ENCODE assay signal across 8 cellular contexts in the genomic region with DNA sequence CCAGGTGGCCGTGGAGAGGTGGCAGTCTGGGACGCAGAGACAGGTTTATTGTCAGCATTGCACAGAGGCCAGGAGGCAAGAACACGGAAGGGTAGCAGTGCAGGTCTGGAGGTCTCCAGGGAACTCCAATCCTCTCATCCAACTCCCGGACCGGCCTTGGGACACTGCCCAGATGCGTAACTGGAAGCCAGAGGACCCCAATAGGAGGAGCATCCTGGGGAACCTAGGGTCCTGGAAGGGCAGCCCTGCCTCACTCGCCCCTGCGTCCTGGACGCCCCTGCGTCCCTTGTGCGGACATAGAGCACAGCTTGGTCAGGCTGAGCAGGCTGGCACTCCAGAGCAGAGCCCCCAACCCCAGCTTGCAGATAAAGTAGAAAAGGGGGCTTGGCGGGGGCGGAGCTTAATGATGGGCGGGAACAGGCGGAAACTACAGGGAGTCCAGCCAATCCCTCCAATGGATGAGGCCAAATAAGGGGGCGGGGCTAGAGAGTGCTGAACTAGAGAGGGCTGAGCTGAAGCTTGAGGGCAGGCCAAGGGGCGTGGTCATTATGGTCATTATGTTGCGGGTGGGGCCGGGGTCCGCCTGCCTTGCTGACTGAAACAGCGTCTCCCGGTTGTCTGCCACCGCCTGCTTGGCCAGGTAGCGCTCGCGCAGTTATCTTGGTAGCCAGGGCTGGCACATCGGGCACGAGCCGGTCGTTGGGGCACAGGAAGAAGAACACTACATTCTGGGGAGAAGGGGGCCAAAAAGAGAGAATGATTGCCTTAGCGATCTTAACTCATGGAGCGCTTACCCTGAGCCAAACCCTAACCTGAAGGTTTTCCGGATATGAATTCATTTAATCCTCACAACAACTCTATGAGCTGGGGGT. TPM values are rescaled to one million over a fixed set of nuclear protein-coding genes. Genes with fewer than 3 reads are reported as not detected.
DNase-seq lines count a peak whose midpoint lies in the region; ATAC-seq, FAIRE-seq and TF ChIP-seq lines count a peak whose summit lies in the region.

No MANE protein-coding gene starts in this region.

- peak overlapping the region; percentile 47; the same call in 1 of the 2 replicates for H2BK5ac ChIP-seq in H1 (ENCODE audit: low read depth, low read length)

- H3K9me3 ChIP-seq in H1 (ENCODE audit: insufficient read depth in 2 of 2, low read depth in 1 of 2, low read length in 1 of 2): no peaks in the 10 kb centered on the region
- no peaks in the 10 kb centered on the region for H3K9me3 ChIP-seq in lung (ENCODE audit: control insufficient read depth in 2 of 2, insufficient read depth in 1 of 2, low read length in 1 of 2)

- no peak for TF ChIP-seq EP300 in H1 (IDR thresholded peaks at IDR 0.05; ENCODE audit: borderline replicate concordance in 1 of 2, low read depth in 2 of 2, low read length in 2 of 2)

- H3K9ac ChIP-seq in H1 (replicated peaks in 1 of 4; ENCODE audit: extremely low read depth in 1 of 4, low read depth in 3 of 4, low read length in 3 of 4): no peak overlapping the region; a peak in 1 of 7 replicates

- H3K23me2 ChIP-seq in H1 (ENCODE audit: low read depth, low read length): peaks cover 27% of the 10 kb centered on the region

- no peaks in the 10 kb centered on the region for H3K36me3 Mint-ChIP-seq in activated CD8-positive, alpha-beta T cell treated with anti-CD3 and anti-CD28 coated beads, Interleukin-2, amount 10 ng/mL, durations not matched to agents 7 days and 5 days (ENCODE audit: low read depth)

- TF ChIP-seq RAD21 in H1 (IDR thresholded peaks at IDR 0.05 in 1 of 2, conservative IDR thresholded peaks at IDR 0.05 in 1 of 2; ENCODE audit: low read depth in 2 of 2, low read length in 2 of 2): no peak

- H4K5ac ChIP-seq in H1 (ENCODE audit: insufficient read length, low read depth, low read length): no peak overlapping the region

- no peak overlapping the region for H2AK5ac ChIP-seq in H1 (ENCODE audit: low read depth, low read length)

- peaks cover 0 to 14% (median 6%) of the 10 kb centered on the region in 4 experiments; a peak in 5 of 7 replicates for H3K27me3 ChIP-seq in H1 (replicated peaks in 1 of 4; ENCODE audit: control insufficient read depth in 3 of 4, extremely low read depth in 1 of 4, insufficient read depth in 3 of 4, low read length in 3 of 4)
- no peaks in the 10 kb centered on the region for H3K27me3 ChIP-seq in lung (ENCODE audit: control insufficient read depth, insufficient read depth)

- peak overlapping the region; percentile 90 to 95 for H3K4me2 ChIP-seq in H1 (ENCODE audit: insufficient read depth in 1 of 2, low read depth in 2 of 2, low read length in 2 of 2)

- H3K18ac ChIP-seq in H1 (ENCODE audit: extremely low read depth, low read length): peak overlapping the region; percentile 66

- H3K9me3 Mint-ChIP-seq in activated CD8-positive, alpha-beta T cell treated with anti-CD3 and anti-CD28 coated beads, Interleukin-2, amount 10 ng/mL, durations not matched to agents 7 days and 5 days (ENCODE audit: insufficient read depth): no peaks in the 10 kb centered on the region

- H3K27me3 Mint-ChIP-seq in activated CD8-positive, alpha-beta T cell treated with anti-CD3 and anti-CD28 coated beads, Interleukin-2, amount 10 ng/mL, durations not matched to agents 7 days and 5 days (ENCODE audit: low read depth): peaks cover 4% of the 10 kb centered on the region

- no peak overlapping the region for H2BK20ac ChIP-seq in H1 (ENCODE audit: low read length)

- H4K20me1 ChIP-seq in H1 (replicated peaks in 1 of 2; ENCODE audit: control insufficient read depth in 1 of 2, insufficient read depth in 2 of 2, low read length in 2 of 2): no peaks in the 10 kb centered on the region

- peak overlapping the region; percentile 78; the same call in 1 of the 2 replicates for H2BK12ac ChIP-seq in H1 (ENCODE audit: low read depth, low read length)

- ATAC-seq in activated CD8-positive, alpha-beta T cell treated with anti-CD3 and anti-CD28 coated beads, Interleukin-2, amount 10 ng/mL, durations not matched to agents 7 days and 5 days: peak; percentile 36
- ATAC-seq in lung (ENCODE audit: insufficient read depth, low FRiP score) (peak; percentile 30), HG03045 (IDR thresholded peaks at IDR 0.05; ENCODE audit: unreplicated experiment) (no peak)

- peaks cover 0 to 11% of the 10 kb centered on the region in 2 experiments; a peak in 3 of 4 replicates for H3K79me2 ChIP-seq in H1 (ENCODE audit: control insufficient read depth in 1 of 2, insufficient read depth in 2 of 2, low read length in 2 of 2)

- H3K4me3 ChIP-seq in H1 (ENCODE audit: extremely low read depth in 1 of 4, insufficient read depth in 2 of 4, low read depth in 3 of 4, low read length in 4 of 4) (peak overlapping the region; percentile 24 to 62 (median 54); a peak in 7 of 8 replicates), lung (no peak overlapping the region)

- peak overlapping the region; percentile 6 for H2BK120ac ChIP-seq in H1 (replicated peaks; ENCODE audit: low read depth, low read length)

- H3K56ac ChIP-seq in H1 (replicated peaks; ENCODE audit: insufficient read length, low read depth, low read length): no peak overlapping the region

- peak; percentile 55 for FAIRE-seq in H1 (lab: Jason Lieb, UNC)

- H4K91ac ChIP-seq in H1 (replicated peaks; ENCODE audit: insufficient read length, low read length): peak overlapping the region; percentile 22

- H3K79me1 ChIP-seq in H1 (ENCODE audit: low read depth, low read length): no peaks in the 10 kb centered on the region

- TF ChIP-seq POLR2A in H1 (IDR thresholded peaks at IDR 0.05; ENCODE audit: control extremely low read depth in 1 of 2, low read depth in 2 of 2, low read length in 2 of 2): 0 out of 3 replicates have a peak, but pooled peaks of 1 of the 2 experiments have one; percentile 20

- H3K23ac ChIP-seq in H1 (ENCODE audit: insufficient read length): no peak overlapping the region

- peak overlapping the region; percentile 47 for H3K27ac Mint-ChIP-seq in activated CD8-positive, alpha-beta T cell treated with anti-CD3 and anti-CD28 coated beads, Interleukin-2, amount 10 ng/mL, durations not matched to agents 7 days and 5 days

- H3K14ac ChIP-seq in H1 (ENCODE audit: insufficient read length): no peak overlapping the region

- 14% methylated on average over 33 of the region's 33 CpGs; no CpG with 5 or more reads in 1 of the 2 experiments for WGBS in H1 (ENCODE audit: extremely low coverage in 1 of 2, insufficient coverage in 1 of 2, insufficient read length in 1 of 2, insufficient replicate concordance in 2 of 2, low coverage in 1 of 2, low lambda C conversion rate in 2 of 2, missing lambda C conversion rate in 1 of 2), 2 experiments
- 16 to 19% methylated on average over 33 of the region's 33 CpGs for WGBS in lung, 2 donors

- CTCF ChIA-PET in activated CD8-positive, alpha-beta T cell treated with anti-CD3 and anti-CD28 coated beads, Interleukin-2, amount 10 ng/mL, durations not matched to agents 7 days and 5 days (lab: Charles Lee): interaction anchor here (1.2 to 3.0 kb wide), 2 partner anchors 10 to 137 kb away, joined by 6 to 9 read pairs; no protein-coding TSS in a partner anchor
- CTCF ChIA-PET in H1 (lab: Charles Lee; ENCODE audit: partially characterized antibody): interaction anchor here (0.6 to 2.6 kb wide), 8 partner anchors 8 to 208 kb away, joined by 3 to 13 read pairs (median 4); no protein-coding TSS in a partner anchor

- no peaks in the 10 kb centered on the region for H3K36me3 ChIP-seq in H1 (ENCODE audit: control insufficient read depth in 2 of 4, insufficient read depth in 4 of 4, low read length in 3 of 4)
- H3K36me3 ChIP-seq in lung (ENCODE audit: control insufficient read depth in 2 of 2, insufficient read depth in 2 of 2, low read length in 2 of 2): no peaks in the 10 kb centered on the region

- H3K4me1 ChIP-seq in H1 (replicated peaks in 1 of 4; ENCODE audit: control insufficient read depth in 3 of 4, insufficient read depth in 4 of 4, low read length in 3 of 4) (peaks cover 10 to 34% (median 26%) of the 10 kb centered on the region in 4 experiments), lung (ENCODE audit: control insufficient read depth in 2 of 2, insufficient read depth in 2 of 2, low read length in 2 of 2) (peaks cover 0 to 14% of the 10 kb centered on the region in 2 donors)

- H3K27ac ChIP-seq in H1 (ENCODE audit: low read depth, low read length) (no peak overlapping the region), lung (ENCODE audit: low read depth in 1 of 2, low read length in 1 of 2) (no peak overlapping the region)

- no peak overlapping the region; the same call in 1 of the 2 replicates for H4K8ac ChIP-seq in H1 (ENCODE audit: extremely low read depth, insufficient read depth, low read length)

- POLR2A ChIA-PET in activated CD8-positive, alpha-beta T cell treated with anti-CD3 and anti-CD28 coated beads, Interleukin-2, amount 10 ng/mL, durations not matched to agents 7 days and 5 days (lab: Charles Lee): interaction anchor here (0.5 to 3.9 kb wide), 4 partner anchors 9 to 20 kb away, joined by 3 to 30 read pairs (median 10); a partner anchor contains a TSS
- POLR2A ChIA-PET in H1 (lab: Charles Lee; ENCODE audit: partially characterized antibody): interaction anchor here (0.9 to 4.5 kb wide), 3 partner anchors 9 to 12 kb away, joined by 4 to 26 read pairs (median 12); no protein-coding TSS in a partner anchor

- DNase-seq in activated gamma-delta T cell treated with Interleukin-2 at 50 U/mL for 16 hours (peak; percentile 50), activated gamma-delta T cell (lab: John Stamatoyannopoulos, UW) (no peak), NCI-H226 (peak; percentile 62), H1 (ENCODE audit: low read depth in 1 of 2, low spot score in 2 of 2) (peak; percentile 95 to 97), lung (ENCODE audit: low spot score) (peak; percentile 94)
- DNase-seq in activated CD8-positive, alpha-beta T cell treated with anti-CD3 and anti-CD28 coated beads, Interleukin-2, amount 10 ng/mL, durations not matched to agents 7 days and 5 days: peak; percentile 78
- peak in 2 of 3 experiments; percentile 22 to 65 for DNase-seq in stimulated activated CD4-positive, alpha-beta T cell treated with anti-CD3 and anti-CD28 coated beads, TNF-alpha, amount 100 ng/mL, for 24 hours (ENCODE audit: low read depth in 3 of 3)

- peak overlapping the region; percentile 98; the same call in 1 of the 2 replicates for H2BK15ac ChIP-seq in H1 (ENCODE audit: low read length)

- TF ChIP-seq CTCF in H1 (IDR thresholded peaks at IDR 0.05; ENCODE audit: control extremely low read depth in 1 of 3, insufficient read depth in 1 of 3, low read depth in 1 of 3, low read length in 3 of 3) (no peak), lung (IDR thresholded peaks at IDR 0.05; ENCODE audit: control extremely low read depth, extremely low read depth) (no peak)

- H3K4me1 Mint-ChIP-seq in activated CD8-positive, alpha-beta T cell treated with anti-CD3 and anti-CD28 coated beads, Interleukin-2, amount 10 ng/mL, durations not matched to agents 7 days and 5 days (ENCODE audit: low read depth): peaks cover 31% of the 10 kb centered on the region

- H2AFZ ChIP-seq in H1 (ENCODE audit: low read length): peak overlapping the region; percentile 74

- H3K4me3 Mint-ChIP-seq in activated CD8-positive, alpha-beta T cell treated with anti-CD3 and anti-CD28 coated beads, Interleukin-2, amount 10 ng/mL, durations not matched to agents 7 days and 5 days: peak overlapping the region; percentile 78

- H3K4ac ChIP-seq in H1 (replicated peaks; ENCODE audit: insufficient read length, low read depth, low read length): peak overlapping the region; percentile 9

RNA-seq across cellular contexts. Expression of a gene that starts 3.7 kb away (rescaled TPM):
- total RNA-seq in activated CD8-positive, alpha-beta T cell treated with anti-CD3 and anti-CD28 coated beads, Interleukin-2, amount 10 ng/mL, durations not matched to agents 7 days and 5 days: 10 to 100 TPM; 11.4 to 11.9 TPM
- 51.9 and 56.4 TPM in 2 replicates for total RNA-seq in H1 (2021; fragmentation: NEBNext Ultra II Directional; extraction: Animal tissue kit (Norgen Biotek cat#: 25700))
- polyA plus RNA-seq in H1 (2011; rRNA removed) (47.5 and 69.2 TPM in 2 replicates), lung (10 to 100 TPM in 1 of 2 donors, 1 to 10 TPM in 1; 9.5 to 12.5 TPM)
- 55.0 TPM for polyA plus RNA-seq in H1 (2011; cell fraction: cytosol; rRNA removed)
- polyA plus RNA-seq in H1 (2011; cell fraction: nucleus; rRNA removed): 157 TPM
- 42.8 to 57.1 TPM (median 54.3 TPM) in 4 replicates for polyA plus RNA-seq in H1 (2012, experiment 1 of 2)
- polyA plus RNA-seq in H1 (2012, experiment 2 of 2): 45.5 TPM
- 32.6 TPM for polyA plus RNA-seq in H1 (2013, experiment 1 of 2)
- 30.2 TPM for polyA plus RNA-seq in H1 (2013, experiment 2 of 2)
- 27.7 and 32.0 TPM in 2 replicates for polyA minus RNA-seq in H1 (2011; rRNA and poly(A)+ RNA removed)
- 22.2 TPM for polyA minus RNA-seq in H1 (2011; cell fraction: cytosol; rRNA and poly(A)+ RNA removed)
- polyA minus RNA-seq in H1 (2011; cell fraction: nucleus; rRNA and poly(A)+ RNA removed): 30.7 TPM
- total RNA-seq in lung: 10 to 100 TPM; 17.1 to 17.3 TPM

RNA-seq across cellular contexts. Expression of a gene that starts 20.9 kb away (rescaled TPM):
- total RNA-seq in activated CD8-positive, alpha-beta T cell treated with anti-CD3 and anti-CD28 coated beads, Interleukin-2, amount 10 ng/mL, durations not matched to agents 7 days and 5 days: 1 to 10 TPM; 5.1 to 6.1 TPM
- 2.5 and 2.7 TPM in 2 replicates for total RNA-seq in H1 (2021; fragmentation: NEBNext Ultra II Directional; extraction: Animal tissue kit (Norgen Biotek cat#: 25700))
- 2.3 and 3.7 TPM in 2 replicates for polyA plus RNA-seq in H1 (2011; rRNA removed)
- polyA plus RNA-seq in H1 (2011; cell fraction: cytosol; rRNA removed): 3.2 TPM
- polyA plus RNA-seq in H1 (2011; cell fraction: nucleus; rRNA removed): 6.4 TPM
- polyA plus RNA-seq in H1 (2012, experiment 1 of 2): 1.9 to 4.7 TPM (median 3.3 TPM) in 4 replicates
- polyA plus RNA-seq in H1 (2012, experiment 2 of 2): 7.6 TPM
- polyA plus RNA-seq in H1 (2013, experiment 1 of 2): 1.1 TPM
- 1.1 TPM for polyA plus RNA-seq in H1 (2013, experiment 2 of 2)
- polyA minus RNA-seq in H1 (2011; rRNA and poly(A)+ RNA removed): 1.8 and 3.0 TPM in 2 replicates
- polyA minus RNA-seq in H1 (2011; cell fraction: cytosol; rRNA and poly(A)+ RNA removed): 3.4 TPM
- 1.9 TPM for polyA minus RNA-seq in H1 (2011; cell fraction: nucleus; rRNA and poly(A)+ RNA removed)
- total RNA-seq in lung: 10 to 100 TPM in 1 of 2 donors, 1 to 10 TPM in 1; 4.5 to 13.7 TPM
- polyA plus RNA-seq in lung: 1 to 10 TPM; 5.3 to 5.9 TPM
